ENCODE assay signal across 1 cellular context in the genomic region with DNA sequence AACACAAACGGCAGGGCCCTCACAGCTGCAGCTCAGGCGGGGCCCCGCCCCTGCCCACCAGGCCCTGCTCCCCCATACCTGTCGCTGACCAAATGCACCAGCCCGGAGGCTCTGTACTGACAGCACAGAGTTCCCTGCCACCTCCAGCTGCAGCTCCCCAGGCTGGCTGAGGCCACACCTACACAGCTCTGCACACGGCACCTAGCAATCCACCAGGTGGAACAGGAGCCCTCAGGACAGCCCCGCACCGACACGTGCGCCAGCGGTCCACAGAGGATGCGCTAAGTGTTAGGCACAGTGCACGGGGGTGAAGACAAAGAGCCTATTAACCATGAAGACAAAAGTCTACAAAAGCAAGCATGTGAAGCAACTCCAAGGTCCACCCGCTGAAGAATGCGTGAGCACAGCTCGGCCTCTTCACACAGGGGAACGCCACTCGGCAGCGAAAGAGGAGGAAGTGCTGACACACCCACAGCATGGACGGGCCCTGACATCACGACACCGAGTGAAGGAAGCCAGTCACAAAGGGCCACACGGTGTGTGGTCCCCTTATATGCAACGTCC.
TF ChIP-seq lines count a peak whose summit lies in the region.

No MANE protein-coding gene starts in this region.

TF ChIP-seq in HepG2, 621 proteins besides CTCF, POLR2A, EP300 and RAD21 (continued from another document and continues in another):
- TF ChIP-seq, protein P1, sequence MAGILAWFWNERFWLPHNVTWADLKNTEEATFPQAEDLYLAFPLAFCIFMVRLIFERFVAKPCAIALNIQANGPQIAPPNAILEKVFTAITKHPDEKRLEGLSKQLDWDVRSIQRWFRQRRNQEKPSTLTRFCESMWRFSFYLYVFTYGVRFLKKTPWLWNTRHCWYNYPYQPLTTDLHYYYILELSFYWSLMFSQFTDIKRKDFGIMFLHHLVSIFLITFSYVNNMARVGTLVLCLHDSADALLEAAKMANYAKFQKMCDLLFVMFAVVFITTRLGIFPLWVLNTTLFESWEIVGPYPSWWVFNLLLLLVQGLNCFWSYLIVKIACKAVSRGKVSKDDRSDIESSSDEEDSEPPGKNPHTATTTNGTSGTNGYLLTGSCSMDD (CRISPR knock-in tag; IDR thresholded peaks at IDR 0.05): no peak
- TF ChIP-seq, protein P2, sequence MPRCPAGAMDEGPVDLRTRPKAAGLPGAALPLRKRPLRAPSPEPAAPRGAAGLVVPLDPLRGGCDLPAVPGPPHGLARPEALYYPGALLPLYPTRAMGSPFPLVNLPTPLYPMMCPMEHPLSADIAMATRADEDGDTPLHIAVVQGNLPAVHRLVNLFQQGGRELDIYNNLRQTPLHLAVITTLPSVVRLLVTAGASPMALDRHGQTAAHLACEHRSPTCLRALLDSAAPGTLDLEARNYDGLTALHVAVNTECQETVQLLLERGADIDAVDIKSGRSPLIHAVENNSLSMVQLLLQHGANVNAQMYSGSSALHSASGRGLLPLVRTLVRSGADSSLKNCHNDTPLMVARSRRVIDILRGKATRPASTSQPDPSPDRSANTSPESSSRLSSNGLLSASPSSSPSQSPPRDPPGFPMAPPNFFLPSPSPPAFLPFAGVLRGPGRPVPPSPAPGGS (CRISPR knock-in tag; IDR thresholded peaks at IDR 0.05): 0 out of 2 replicates have a peak, but pooled peaks have one; percentile 37
- TF ChIP-seq MAFK (conservative IDR thresholded peaks at IDR 0.05 in 1 of 2, IDR thresholded peaks at IDR 0.05 in 1 of 2; ENCODE audit: low read length in 2 of 2) (no peak), SP4 (CRISPR knock-in tag; IDR thresholded peaks at IDR 0.05) (peak; percentile 54; the same call in 1 of the 2 replicates), ZNF333 (CRISPR knock-in tag; IDR thresholded peaks at IDR 0.05; ENCODE audit: borderline replicate concordance) (no peak; the same call in 1 of the 2 replicates), RAD51 (IDR thresholded peaks at IDR 0.05; ENCODE audit: borderline replicate concordance) (0 out of 2 replicates have a peak, but pooled peaks have one; percentile 13), PRMT3 (CRISPR knock-in tag; IDR thresholded peaks at IDR 0.05; ENCODE audit: borderline replicate concordance, low read depth) (no peak), SKI (IDR thresholded peaks at IDR 0.05; ENCODE audit: partially characterized antibody) (peak; percentile 37), ZBTB3 (CRISPR knock-in tag; IDR thresholded peaks at IDR 0.05; ENCODE audit: borderline replicate concordance, low read depth) (peak; percentile 60; the same call in 1 of the 2 replicates), ZNF33B (CRISPR knock-in tag; IDR thresholded peaks at IDR 0.05) (no peak), ZSCAN25 (CRISPR knock-in tag; IDR thresholded peaks at IDR 0.05) (no peak), NFKBIZ (CRISPR knock-in tag; IDR thresholded peaks at IDR 0.05) (no peak), ATM (IDR thresholded peaks at IDR 0.05; ENCODE audit: borderline replicate concordance) (no peak), PAXIP1 (CRISPR knock-in tag; conservative IDR thresholded peaks at IDR 0.05) (peak; percentile 69), NPAS2 (CRISPR knock-in tag; IDR thresholded peaks at IDR 0.05; ENCODE audit: borderline replicate concordance) (no peak), RCOR2 (CRISPR knock-in tag; IDR thresholded peaks at IDR 0.05) (peak; percentile 56; the same call in 1 of the 2 replicates), ZNF557 (CRISPR knock-in tag; IDR thresholded peaks at IDR 0.05) (0 out of 2 replicates have a peak, but pooled peaks have one; percentile 27), SRY (CRISPR knock-in tag; IDR thresholded peaks at IDR 0.05) (no peak), PHB2 (IDR thresholded peaks at IDR 0.05; ENCODE audit: partially characterized antibody) (no peak), ZNF501 (CRISPR knock-in tag; IDR thresholded peaks at IDR 0.05) (peak; percentile 67), ZNF256 (CRISPR knock-in tag; conservative IDR thresholded peaks at IDR 0.05) (no peak), ZNF180 (CRISPR knock-in tag; IDR thresholded peaks at IDR 0.05; ENCODE audit: borderline replicate concordance, low read depth) (no peak), BORCS8-MEF2B (CRISPR knock-in tag; IDR thresholded peaks at IDR 0.05) (peak; percentile 86), ZSCAN21 (CRISPR knock-in tag; IDR thresholded peaks at IDR 0.05; ENCODE audit: borderline replicate concordance) (no peak; the same call in 1 of the 2 replicates), KLF12 (CRISPR knock-in tag; IDR thresholded peaks at IDR 0.05; ENCODE audit: borderline replicate concordance) (no peak), THYN1 (CRISPR knock-in tag; IDR thresholded peaks at IDR 0.05; ENCODE audit: borderline replicate concordance, low read depth) (no peak), ZNF772 (CRISPR knock-in tag; IDR thresholded peaks at IDR 0.05) (peak; percentile 71; the same call in 1 of the 2 replicates), ZMYM4 (CRISPR knock-in tag; IDR thresholded peaks at IDR 0.05) (no peak), ZNF558 (CRISPR knock-in tag; IDR thresholded peaks at IDR 0.05; ENCODE audit: borderline replicate concordance) (peak; percentile 58; the same call in 1 of the 2 replicates), HDAC1 (CRISPR knock-in tag; IDR thresholded peaks at IDR 0.05) (peak; percentile 94), SETDB1 (CRISPR knock-in tag; IDR thresholded peaks at IDR 0.05; ENCODE audit: borderline replicate concordance) (no peak), HOXA3 (CRISPR knock-in tag; IDR thresholded peaks at IDR 0.05) (peak; percentile 88), HMGA1 (CRISPR knock-in tag; conservative IDR thresholded peaks at IDR 0.05) (no peak), ZNF775 (CRISPR knock-in tag; IDR thresholded peaks at IDR 0.05; ENCODE audit: borderline replicate concordance) (0 out of 2 replicates have a peak, but pooled peaks have one; percentile 62), ZFP37 (CRISPR knock-in tag; IDR thresholded peaks at IDR 0.05; ENCODE audit: borderline replicate concordance) (no peak), ETS1 (CRISPR knock-in tag; IDR thresholded peaks at IDR 0.05) (no peak), SMARCE1 (IDR thresholded peaks at IDR 0.05; ENCODE audit: borderline replicate concordance) (no peak), ZNF264 (CRISPR knock-in tag; IDR thresholded peaks at IDR 0.05) (0 out of 2 replicates have a peak, but pooled peaks have one; percentile 33), ELF4 (CRISPR knock-in tag; IDR thresholded peaks at IDR 0.05; ENCODE audit: borderline replicate concordance) (no peak), TFDP2 (CRISPR knock-in tag; IDR thresholded peaks at IDR 0.05) (peak; percentile 33; the same call in 1 of the 2 replicates), RBM22 (optimal IDR thresholded peaks at IDR 0.05; ENCODE audit: low read length) (no peak), CENPT (CRISPR knock-in tag; IDR thresholded peaks at IDR 0.05; ENCODE audit: low read depth) (no peak), ARNTL (CRISPR knock-in tag; IDR thresholded peaks at IDR 0.05) (peak; percentile 98), ZBTB10 (CRISPR knock-in tag; IDR thresholded peaks at IDR 0.05; ENCODE audit: borderline replicate concordance) (0 out of 2 replicates have a peak, but pooled peaks have one; percentile 45), ZBTB34 (CRISPR knock-in tag; IDR thresholded peaks at IDR 0.05) (peak; percentile 81), FOXJ3 (CRISPR knock-in tag; IDR thresholded peaks at IDR 0.05; ENCODE audit: borderline replicate concordance) (no peak; the same call in 1 of the 2 replicates), ZMAT3 (CRISPR knock-in tag; conservative IDR thresholded peaks at IDR 0.05) (0 out of 2 replicates have a peak, but pooled peaks have one; percentile 46)
- TF ChIP-seq, protein P3, sequence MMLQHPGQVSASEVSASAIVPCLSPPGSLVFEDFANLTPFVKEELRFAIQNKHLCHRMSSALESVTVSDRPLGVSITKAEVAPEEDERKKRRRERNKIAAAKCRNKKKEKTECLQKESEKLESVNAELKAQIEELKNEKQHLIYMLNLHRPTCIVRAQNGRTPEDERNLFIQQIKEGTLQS (CRISPR knock-in tag; IDR thresholded peaks at IDR 0.05): no peak
- TF ChIP-seq, protein P4, sequence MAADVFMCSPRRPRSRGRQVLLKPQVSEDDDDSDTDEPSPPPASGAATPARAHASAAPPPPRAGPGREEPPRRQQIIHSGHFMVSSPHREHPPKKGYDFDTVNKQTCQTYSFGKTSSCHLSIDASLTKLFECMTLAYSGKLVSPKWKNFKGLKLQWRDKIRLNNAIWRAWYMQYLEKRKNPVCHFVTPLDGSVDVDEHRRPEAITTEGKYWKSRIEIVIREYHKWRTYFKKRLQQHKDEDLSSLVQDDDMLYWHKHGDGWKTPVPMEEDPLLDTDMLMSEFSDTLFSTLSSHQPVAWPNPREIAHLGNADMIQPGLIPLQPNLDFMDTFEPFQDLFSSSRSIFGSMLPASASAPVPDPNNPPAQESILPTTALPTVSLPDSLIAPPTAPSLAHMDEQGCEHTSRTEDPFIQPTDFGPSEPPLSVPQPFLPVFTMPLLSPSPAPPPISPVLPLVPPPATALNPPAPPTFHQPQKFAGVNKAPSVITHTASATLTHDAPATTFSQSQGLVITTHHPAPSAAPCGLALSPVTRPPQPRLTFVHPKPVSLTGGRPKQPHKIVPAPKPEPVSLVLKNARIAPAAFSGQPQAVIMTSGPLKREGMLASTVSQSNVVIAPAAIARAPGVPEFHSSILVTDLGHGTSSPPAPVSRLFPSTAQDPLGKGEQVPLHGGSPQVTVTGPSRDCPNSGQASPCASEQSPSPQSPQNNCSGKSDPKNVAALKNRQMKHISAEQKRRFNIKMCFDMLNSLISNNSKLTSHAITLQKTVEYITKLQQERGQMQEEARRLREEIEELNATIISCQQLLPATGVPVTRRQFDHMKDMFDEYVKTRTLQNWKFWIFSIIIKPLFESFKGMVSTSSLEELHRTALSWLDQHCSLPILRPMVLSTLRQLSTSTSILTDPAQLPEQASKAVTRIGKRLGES (CRISPR knock-in tag; IDR thresholded peaks at IDR 0.05; ENCODE audit: borderline replicate concordance): no peak
